Comparison of ENCODE assay signal across 1 cellular context in the genomic region with DNA sequence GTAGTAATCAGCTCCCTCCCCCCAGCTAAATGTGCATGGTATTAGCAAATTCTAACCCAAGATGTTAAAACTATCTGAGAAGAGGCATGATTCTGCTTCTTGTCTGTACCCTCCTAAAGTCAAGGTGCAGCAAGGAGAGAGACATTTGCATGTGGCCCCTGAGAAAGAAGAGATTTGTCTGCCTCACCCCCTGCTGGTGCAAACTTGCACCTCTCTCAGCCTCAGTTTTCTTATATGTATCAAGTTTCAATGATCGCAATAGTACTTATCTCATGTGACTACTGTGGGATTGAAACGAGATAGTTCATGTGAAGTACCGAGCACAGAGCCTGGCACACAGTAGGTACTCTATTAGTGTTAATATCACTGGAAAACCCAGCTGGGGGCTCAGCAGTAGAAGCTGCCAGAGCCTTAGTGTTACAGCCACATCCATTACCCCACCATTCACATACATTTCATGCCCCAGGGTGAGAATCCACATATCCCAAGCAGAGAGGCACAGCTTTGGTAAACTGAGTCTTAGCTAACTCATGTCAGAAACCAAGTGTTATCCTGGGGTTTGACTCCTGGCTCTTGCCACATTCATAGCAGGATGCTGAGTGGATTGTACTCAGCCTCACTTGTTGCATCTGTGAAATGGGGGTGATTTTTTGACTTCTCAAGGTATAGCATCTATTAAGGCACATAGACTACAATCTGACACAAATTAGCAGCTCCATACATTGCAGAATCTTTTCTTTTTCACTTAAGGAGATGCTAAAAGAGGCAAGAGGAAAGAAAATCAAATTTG.
TF ChIP-seq lines count a peak whose summit lies in the region.

No MANE protein-coding gene starts in this region.

TF ChIP-seq in IMR-90, 13 proteins besides CTCF, POLR2A, EP300 and RAD21:
- TF ChIP-seq MAZ (IDR thresholded peaks at IDR 0.05; ENCODE audit: borderline replicate concordance, low read depth, low read length) (no peak), SMC3 (IDR thresholded peaks at IDR 0.05; ENCODE audit: low read depth, low read length) (no peak), NFE2L2 (IDR thresholded peaks at IDR 0.05; ENCODE audit: low read depth, low read length) (no peak), RCOR1 (IDR thresholded peaks at IDR 0.05; ENCODE audit: insufficient replicate concordance, low read length) (no peak), CEBPB (IDR thresholded peaks at IDR 0.05; ENCODE audit: low read depth, low read length) (no peak), MAFK (IDR thresholded peaks at IDR 0.05; ENCODE audit: low read depth, low read length) (no peak), CHD1 (IDR thresholded peaks at IDR 0.05; ENCODE audit: low read depth, low read length) (no peak), MXI1 (IDR thresholded peaks at IDR 0.05; ENCODE audit: borderline replicate concordance, low read depth, low read length) (no peak), BHLHE40 (IDR thresholded peaks at IDR 0.05; ENCODE audit: low read depth, low read length) (no peak), FOS (IDR thresholded peaks at IDR 0.05; ENCODE audit: low read depth, low read length) (no peak), RFX5 (IDR thresholded peaks at IDR 0.05; ENCODE audit: low read depth, low read length) (no peak)
- TF ChIP-seq, protein P1, sequence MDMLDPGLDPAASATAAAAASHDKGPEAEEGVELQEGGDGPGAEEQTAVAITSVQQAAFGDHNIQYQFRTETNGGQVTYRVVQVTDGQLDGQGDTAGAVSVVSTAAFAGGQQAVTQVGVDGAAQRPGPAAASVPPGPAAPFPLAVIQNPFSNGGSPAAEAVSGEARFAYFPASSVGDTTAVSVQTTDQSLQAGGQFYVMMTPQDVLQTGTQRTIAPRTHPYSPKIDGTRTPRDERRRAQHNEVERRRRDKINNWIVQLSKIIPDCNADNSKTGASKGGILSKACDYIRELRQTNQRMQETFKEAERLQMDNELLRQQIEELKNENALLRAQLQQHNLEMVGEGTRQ (IDR thresholded peaks at IDR 0.05; ENCODE audit: low read depth, low read length) = no peak
- TF ChIP-seq, protein P2, sequence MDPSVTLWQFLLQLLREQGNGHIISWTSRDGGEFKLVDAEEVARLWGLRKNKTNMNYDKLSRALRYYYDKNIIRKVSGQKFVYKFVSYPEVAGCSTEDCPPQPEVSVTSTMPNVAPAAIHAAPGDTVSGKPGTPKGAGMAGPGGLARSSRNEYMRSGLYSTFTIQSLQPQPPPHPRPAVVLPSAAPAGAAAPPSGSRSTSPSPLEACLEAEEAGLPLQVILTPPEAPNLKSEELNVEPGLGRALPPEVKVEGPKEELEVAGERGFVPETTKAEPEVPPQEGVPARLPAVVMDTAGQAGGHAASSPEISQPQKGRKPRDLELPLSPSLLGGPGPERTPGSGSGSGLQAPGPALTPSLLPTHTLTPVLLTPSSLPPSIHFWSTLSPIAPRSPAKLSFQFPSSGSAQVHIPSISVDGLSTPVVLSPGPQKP (IDR thresholded peaks at IDR 0.05; ENCODE audit: borderline replicate concordance, low read depth, low read length) = no peak
